In genomic region chr5:168931638-168932345, GRCh38 we compare ENCODE assay signal across 10 cellular contexts.
A peak's percentile ranks its signal among the peaks of the same experiment; 100 is the strongest.
DNase-seq lines count a peak whose midpoint lies in the region; ATAC-seq and TF ChIP-seq lines count a peak whose summit lies in the region.
"Had no signal": no experiment of that assay in that cellular context is flagged by ENCODE, and none has a peak within 500 bp of the region (broad histone marks: within the 10 kb centered on the region; RNA-seq: fewer than 3 reads in every experiment).

No MANE protein-coding gene starts in this region.

- H3K4me1 ChIP-seq in breast epithelium (no peaks in the 10 kb centered on the region), foreskin keratinocyte (no peaks in the 10 kb centered on the region), aorta (ENCODE audit: control insufficient read depth in 1 of 2, insufficient read depth in 2 of 2, low read length in 2 of 2) (no peaks in the 10 kb centered on the region)

- no peak for TF ChIP-seq POLR2A in breast epithelium (IDR thresholded peaks at IDR 0.05)

- no TSS peak for BruUV-seq in MCF 10A (replicated peaks; lab: Mats Ljungman, UMichigan)

- no peaks in the 10 kb centered on the region for H3K9me3 ChIP-seq in breast epithelium
- H3K9me3 ChIP-seq in aorta (ENCODE audit: control insufficient read depth, low read length), result no peaks in the 10 kb centered on the region
- H3K9me3 ChIP-seq in T-helper 17 cell (ENCODE audit: control insufficient read depth, low read length, poor library complexity, severe bottlenecking), result no peaks in the 10 kb centered on the region

- H3K27me3 Mint-ChIP-seq in MCF 10A (ENCODE audit: insufficient read depth, unreplicated experiment) (peaks cover 6% of the 10 kb centered on the region), T-helper 17 cell (peaks cover 46% of the 10 kb centered on the region)

- no peaks in the 10 kb centered on the region for H3K9me3 Mint-ChIP-seq in MCF 10A (ENCODE audit: unreplicated experiment)

- intact Hi-C loops in MCF 10A (cut with micrococcal nuclease) (no loop called here), breast epithelium (cut with DNase I; ENCODE audit: low total_unique reads) (no loop called here), aorta (cut with DNase I) (no loop called here)

- CTCF ChIA-PET in MCF 10A (lab: Yijun Ruan, JAX), result interaction anchor here (0.5 to 1.8 kb wide), 5 partner anchors 10 to 229 kb away, joined by 3 to 8 read pairs (median 3); no protein-coding TSS in a partner anchor

- H3K27me3 ChIP-seq in breast epithelium (no peaks in the 10 kb centered on the region), foreskin keratinocyte (no peaks in the 10 kb centered on the region), aorta (ENCODE audit: control insufficient read depth in 1 of 2, insufficient read depth in 2 of 2, low read length in 1 of 2) (no peaks in the 10 kb centered on the region)

- ATAC-seq in foreskin keratinocyte (peak; percentile 78), aorta (ENCODE audit: low FRiP score) (peak; percentile 58), T-helper 17 cell (no peak), HG02884 (IDR thresholded peaks at IDR 0.05; ENCODE audit: unreplicated experiment) (no peak)

- H3K4me3 ChIP-seq in breast epithelium, result no peak overlapping the region
- no peak overlapping the region for H3K4me3 ChIP-seq in aorta (ENCODE audit: low read length in 2 of 2)

- H3K27ac ChIP-seq in breast epithelium (no peak overlapping the region), foreskin keratinocyte (no peak overlapping the region), aorta (ENCODE audit: low read depth in 1 of 2, low read length in 2 of 2) (no peak overlapping the region)

- H3K4me3 Mint-ChIP-seq in MCF 10A (ENCODE audit: unreplicated experiment), result no peak overlapping the region
- no peak overlapping the region for H3K4me3 Mint-ChIP-seq in T-helper 17 cell

- POLR2A ChIA-PET in MCF 10A (lab: Yijun Ruan, JAX), result no interaction called here

- peaks cover 14% of the 10 kb centered on the region for H3K4me1 Mint-ChIP-seq in MCF 10A (ENCODE audit: insufficient read depth, unreplicated experiment)
- H3K4me1 Mint-ChIP-seq in T-helper 17 cell, result no peaks in the 10 kb centered on the region

- 69 to 72% methylated on average over 8 of the region's 8 CpGs for WGBS in aorta, 2 donors

- peak; percentile 81 for DNase-seq in MCF 10A (ENCODE audit: unreplicated experiment)
- no peak for DNase-seq in breast epithelium (ENCODE audit: low spot score in 2 of 2)
- DNase-seq in RKO (ENCODE audit: low spot score), result peak; percentile 52
- peak in 1 of 2 donors; percentile 34 for DNase-seq in foreskin keratinocyte
- no peak for DNase-seq in aorta
- DNase-seq in T-helper 17 cell, result no peak
- DNase-seq in activated T-cell treated with anti-CD3 and anti-CD28 coated beads for 4 hours, result no peak
- DNase-seq: NK-92 treated with Interleukin-12 subunit alpha and Interleukin-12 subunit beta, amount 100 ng/mL, for 24 hours; stimulated activated CD4-positive, alpha-beta T cell treated with anti-CD3 and anti-CD28 coated beads, Interleukin-1b, Interleukin-23, amount 100 ng/mL, for 48 hours had no signal

- H3K36me3 ChIP-seq in breast epithelium, result no peaks in the 10 kb centered on the region
- no peaks in the 10 kb centered on the region for H3K36me3 ChIP-seq in aorta (ENCODE audit: control insufficient read depth in 1 of 2, insufficient read depth in 2 of 2, low read length in 1 of 2)

- H3K36me3 Mint-ChIP-seq in MCF 10A (ENCODE audit: insufficient read depth, unreplicated experiment), result no peaks in the 10 kb centered on the region
- no peaks in the 10 kb centered on the region for H3K36me3 Mint-ChIP-seq in T-helper 17 cell (ENCODE audit: low read depth)

- TF ChIP-seq CTCF in MCF 10A (IDR thresholded peaks at IDR 0.05; ENCODE audit: unreplicated experiment) (no peak), breast epithelium (IDR thresholded peaks at IDR 0.05) (no peak), foreskin keratinocyte (conservative IDR thresholded peaks at IDR 0.05) (no peak)

- peak overlapping the region; percentile 8 for H3K27ac Mint-ChIP-seq in MCF 10A (ENCODE audit: low read depth, unreplicated experiment)
- H3K27ac Mint-ChIP-seq in T-helper 17 cell, result no peak overlapping the region

Comparison
In these comparisons a context has a peak if more than half of its experiments do, and no peak if none do; other contexts are left out.
1. DNase-seq: peak in MCF 10A (single experiment) and RKO (single experiment); none in breast epithelium (0 of 2), aorta (0 of 2), T-helper 17 cell (0 of 3) and activated T-cell treated with anti-CD3 and anti-CD28 coated beads for 4 hours (single experiment).
2. ATAC-seq: peak in foreskin keratinocyte (single experiment) and aorta (single experiment); none in T-helper 17 cell (single experiment) and HG02884 (single experiment).